Comparison of ENCODE assay signal across 8 cellular contexts in genomic region chr22:39349506-39349966, GRCh38. TPM values are rescaled to one million over a fixed set of nuclear protein-coding genes. Genes with fewer than 3 reads are reported as not detected.
DNase-seq lines count a peak whose midpoint lies in the region; ATAC-seq and TF ChIP-seq lines count a peak whose summit lies in the region.

No MANE protein-coding gene starts in this region.

- peak; percentile 49 for ATAC-seq in HG02678 (IDR thresholded peaks at IDR 0.05; ENCODE audit: unreplicated experiment)

- DNase-seq in COR-L47 (lab: John Stamatoyannopoulos, UW) (peak; percentile 29), epithelial cell of esophagus (ENCODE audit: low read depth) (no peak), myocyte (ENCODE audit: low read depth) (peak; percentile 7), A172 (ENCODE audit: low spot score) (no peak), cerebellar nuclear complex (lab: John Stamatoyannopoulos, UW) (no peak), NCI-H187 treated with DMSO at 0.1 percent for 48 hours (lab: John Stamatoyannopoulos, UW) (no peak)

- peak overlapping the region; percentile 44 for H3K4me3 ChIP-seq in epithelial cell of esophagus (ENCODE audit: low read length)

- TF ChIP-seq CTCF in VCaP (conservative IDR thresholded peaks at IDR 0.05) (peak; percentile 37), epithelial cell of esophagus (IDR thresholded peaks at IDR 0.05; ENCODE audit: insufficient read depth, low read depth, low read length, missing control alignments) (no peak)

- H3K27ac ChIP-seq in VCaP: peak overlapping the region; percentile 61; the same call in 1 of the 2 replicates

RNA-seq across cellular contexts. Expression of gene SYNGR1, which starts 0.3 kb away (rescaled TPM):
- 0.29 and 4.9 TPM in 2 replicates for total RNA-seq in myocyte
- polyA plus RNA-seq in myocyte (2012): 10.7 TPM
- total RNA-seq in A172 (2014; rRNA removed; shearing (Covaris generic)): 2.4 and 2.9 TPM in 2 replicates

RNA-seq across cellular contexts. Expression of gene RPL3, which starts 30.1 kb away (rescaled TPM):
- total RNA-seq in myocyte: 1,239 and 1,524 TPM in 2 replicates
- polyA plus RNA-seq in myocyte (2012): 2,014 TPM
- 867 and 969 TPM in 2 replicates for total RNA-seq in A172 (2014; rRNA removed; shearing (Covaris generic))

RNA-seq across cellular contexts. Expression of gene TAB1, which starts 50.0 kb away (rescaled TPM):
- 20.1 and 23.0 TPM in 2 replicates for total RNA-seq in myocyte
- polyA plus RNA-seq in myocyte (2012): 21.7 TPM
- total RNA-seq in A172 (2014; rRNA removed; shearing (Covaris generic)): 5.8 and 6.3 TPM in 2 replicates

Comparison
In these comparisons a context has a peak if more than half of its experiments do, and no peak if none do; other contexts are left out.
1. DNase-seq: peak in COR-L47 (single experiment) and myocyte (single experiment); none in epithelial cell of esophagus (single experiment), A172 (single experiment), cerebellar nuclear complex (0 of 2) and NCI-H187 treated with DMSO at 0.1 percent for 48 hours (single experiment).